In the genomic region with DNA sequence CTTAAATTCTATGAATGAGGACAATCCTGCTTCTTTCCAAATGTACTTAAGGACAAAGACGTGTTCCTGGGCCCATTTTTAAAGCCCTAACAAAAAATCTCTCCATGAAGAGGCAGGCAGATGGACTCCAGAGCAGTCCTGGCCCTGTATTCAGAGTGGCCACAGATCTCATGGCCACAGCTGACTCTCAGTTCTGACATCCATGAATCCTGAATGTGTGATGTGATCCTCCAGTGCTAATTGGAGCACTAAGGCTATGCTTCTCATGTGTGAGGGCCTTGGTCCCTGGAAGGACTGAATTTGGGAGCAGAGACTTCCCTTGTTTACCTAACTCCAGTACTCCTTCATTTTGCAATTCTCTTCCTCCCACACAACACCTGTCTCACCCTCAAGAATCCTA, we compare ENCODE assay signal across 6 cellular contexts.
"Had no signal": no experiment of that assay in that cellular context is flagged by ENCODE, and none has a peak within 500 bp of the region (broad histone marks: within the 10 kb centered on the region; RNA-seq: fewer than 3 reads in every experiment).

No MANE protein-coding gene starts in this region.

- H3K27ac ChIP-seq: HL-60 had no signal

- H3K4me1 Mint-ChIP-seq: IgD-negative memory B cell had no signal

- ATAC-seq: HepG2, K562 had no signal

- H3K36me3 Mint-ChIP-seq: IgD-negative memory B cell had no signal

- H3K4me3 Mint-ChIP-seq: IgD-negative memory B cell had no signal

- DNase-seq: IMR-90 had no signal

- H3K4me3 ChIP-seq: K562 had no signal

- FAIRE-seq: HepG2, HTR-8/SVneo, K562 had no signal

- H3K27me3 Mint-ChIP-seq: IgD-negative memory B cell had no signal
